Comparison of ENCODE assay signal across 20 cellular contexts in the genomic region with DNA sequence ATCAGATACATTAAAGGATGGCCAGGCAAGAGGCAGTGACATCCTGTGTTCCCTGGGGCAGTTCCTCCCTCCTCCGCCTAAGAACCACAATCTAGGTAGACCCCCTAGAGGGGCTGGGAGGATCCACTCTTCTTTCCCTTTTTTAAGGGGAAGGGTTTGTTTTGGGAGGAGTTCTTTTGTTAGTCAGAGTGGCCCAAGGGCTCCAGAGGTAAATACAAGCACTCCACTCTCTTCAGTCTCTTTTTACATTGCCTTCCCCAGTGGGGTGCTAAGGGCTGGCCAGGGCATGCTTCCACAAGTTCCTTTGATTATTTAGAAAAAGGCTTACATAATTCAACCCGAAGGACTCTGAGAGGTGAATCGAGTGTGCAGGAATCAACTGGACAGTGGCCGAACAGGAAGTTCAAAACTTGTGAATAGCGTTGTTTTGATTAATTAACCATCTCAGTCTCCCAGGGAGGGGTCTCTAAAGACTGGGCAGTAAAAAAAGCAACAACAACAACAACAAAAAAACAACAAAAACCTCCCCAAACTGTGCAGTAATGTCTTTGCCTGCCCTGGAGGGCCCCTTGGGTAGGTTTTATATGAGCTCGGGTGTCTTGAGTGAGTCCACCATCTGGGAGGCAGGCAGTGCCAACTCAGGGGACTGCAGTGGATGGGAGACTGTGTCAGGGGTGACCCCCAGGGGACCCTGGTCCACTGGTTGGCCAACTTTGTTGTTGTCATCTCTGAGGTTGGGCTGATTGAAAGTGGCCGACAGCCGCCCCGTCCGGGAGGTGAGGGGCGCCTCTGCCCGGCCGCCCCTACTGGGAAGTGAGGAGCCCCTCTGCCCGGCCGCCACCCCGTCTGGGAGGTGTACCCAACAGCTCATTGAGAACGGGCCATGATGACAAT. TPM values are rescaled to one million over a fixed set of nuclear protein-coding genes. Genes with fewer than 3 reads are reported as not detected.
DNase-seq lines count a peak whose midpoint lies in the region; ATAC-seq, FAIRE-seq and TF ChIP-seq lines count a peak whose summit lies in the region.
"Had no signal": no experiment of that assay in that cellular context is flagged by ENCODE, and none has a peak within 500 bp of the region (broad histone marks: within the 10 kb centered on the region; RNA-seq: fewer than 3 reads in every experiment).

No MANE protein-coding gene starts in this region.

- no peaks in the 10 kb centered on the region for H3K9me3 Mint-ChIP-seq in activated naive CD8-positive, alpha-beta T cell treated with anti-CD3 and anti-CD28 coated beads, Interleukin-2, amount 50 U/mL, for 24 hours
- H3K9me3 Mint-ChIP-seq: T-cell had no signal

- TF ChIP-seq CTCF in left lung (IDR thresholded peaks at IDR 0.05): no peak

- DNase-seq in DMS153 treated with DMSO at 0.1 percent for 48 hours (lab: John Stamatoyannopoulos, UW; ENCODE audit: unreplicated experiment): peak; percentile 97
- peak; percentile 46 for DNase-seq in NCI-H128 (lab: John Stamatoyannopoulos, UW; ENCODE audit: unreplicated experiment)
- no peak for DNase-seq in activated naive CD8-positive, alpha-beta T cell treated with anti-CD3 and anti-CD28 coated beads, Interleukin-2, amount 50 U/mL, for 24 hours
- DNase-seq in left lung: no peak
- no peak for DNase-seq in T-helper 9 cell
- no peak for DNase-seq in small intestine
- no peak for DNase-seq in UCSD-AML1 (lab: John Stamatoyannopoulos, UW; ENCODE audit: unreplicated experiment)
- DNase-seq in effector CD4-positive, alpha-beta T cell: no peak
- DNase-seq: activated CD4-positive, alpha-beta T cell treated with anti-CD3 and anti-CD28 coated beads for 1 hour; BE2C; left ventricle myocardium superior; MG63; sigmoid colon; stimulated activated naive CD4-positive, alpha-beta T cell; T-cell had no signal

- H3K9me3 ChIP-seq in left lung: no peaks in the 10 kb centered on the region
- H3K9me3 ChIP-seq in small intestine (ENCODE audit: control insufficient read depth, low read depth): no peaks in the 10 kb centered on the region
- H3K9me3 ChIP-seq: BE2C, MG63, sigmoid colon had no signal

- no peak for ATAC-seq in activated naive CD8-positive, alpha-beta T cell treated with anti-CD3 and anti-CD28 coated beads, Interleukin-2, amount 50 U/mL, for 24 hours
- ATAC-seq in left lung: peak; percentile 72
- ATAC-seq: left ventricle myocardium superior had no signal

- intact Hi-C loops in left lung (cut with DNase I): loop anchor here in 1 of 2 donors (5.0 kb wide), 1 partner anchor 81 kb away; no protein-coding TSS in a partner anchor

- H3K4me3 Mint-ChIP-seq in activated naive CD8-positive, alpha-beta T cell treated with anti-CD3 and anti-CD28 coated beads, Interleukin-2, amount 50 U/mL, for 24 hours: no peak overlapping the region
- H3K4me3 Mint-ChIP-seq: brain, nephron, T-cell had no signal

- peaks cover 27% of the 10 kb centered on the region for H3K36me3 Mint-ChIP-seq in activated naive CD8-positive, alpha-beta T cell treated with anti-CD3 and anti-CD28 coated beads, Interleukin-2, amount 50 U/mL, for 24 hours (ENCODE audit: low read depth)
- H3K36me3 Mint-ChIP-seq: brain, T-cell had no signal

- 91 to 92% (median 92%) methylated on average over 13 to 16 of the region's 17 CpGs for WGBS in small intestine, 3 donors

- no peaks in the 10 kb centered on the region for H3K27me3 Mint-ChIP-seq in activated naive CD8-positive, alpha-beta T cell treated with anti-CD3 and anti-CD28 coated beads, Interleukin-2, amount 50 U/mL, for 24 hours
- H3K27me3 Mint-ChIP-seq: T-cell had no signal

- H3K27me3 ChIP-seq in left lung (no peaks in the 10 kb centered on the region), small intestine (ENCODE audit: control insufficient read depth in 2 of 2, insufficient read depth in 2 of 2, low read length in 2 of 2) (no peaks in the 10 kb centered on the region)
- H3K27me3 ChIP-seq: BE2C, MG63, sigmoid colon had no signal

- peaks cover 48% of the 10 kb centered on the region for H3K4me1 Mint-ChIP-seq in activated naive CD8-positive, alpha-beta T cell treated with anti-CD3 and anti-CD28 coated beads, Interleukin-2, amount 50 U/mL, for 24 hours

- FAIRE-seq in small intestine (lab: Jason Lieb, UNC): no peak
- FAIRE-seq: endometrium had no signal

- peaks cover 0 to 17% of the 10 kb centered on the region in 2 donors for H3K4me1 ChIP-seq in left lung
- H3K4me1 ChIP-seq in small intestine (ENCODE audit: control insufficient read depth in 2 of 2, insufficient read depth in 1 of 2, low read depth in 1 of 2, low read length in 1 of 2): no peaks in the 10 kb centered on the region
- H3K4me1 ChIP-seq: BE2C, sigmoid colon had no signal

- peak overlapping the region; percentile 68 for H3K27ac Mint-ChIP-seq in activated naive CD8-positive, alpha-beta T cell treated with anti-CD3 and anti-CD28 coated beads, Interleukin-2, amount 50 U/mL, for 24 hours
- H3K27ac Mint-ChIP-seq: brain, nephron had no signal

- no peaks in the 10 kb centered on the region for H3K36me3 ChIP-seq in left lung
- no peaks in the 10 kb centered on the region for H3K36me3 ChIP-seq in small intestine (ENCODE audit: control insufficient read depth in 2 of 2, insufficient read depth in 2 of 2, low read length in 2 of 2)
- H3K36me3 ChIP-seq: BE2C, MG63, sigmoid colon had no signal

- H3K27ac ChIP-seq in left lung (peak overlapping the region in 1 of 2 donors; percentile 41), small intestine (ENCODE audit: low read depth in 1 of 2, low read length in 1 of 2) (no peak overlapping the region)
- H3K27ac ChIP-seq: sigmoid colon had no signal

- no peak overlapping the region for H3K4me3 ChIP-seq in left lung
- H3K4me3 ChIP-seq in small intestine (ENCODE audit: low read depth in 1 of 2, low read length in 2 of 2): no peak overlapping the region
- H3K4me3 ChIP-seq: MG63, sigmoid colon had no signal

RNA-seq across cellular contexts. Expression of gene ENO1, which starts 33.2 kb away (rescaled TPM):
- total RNA-seq in left lung: 1,000 to 10,000 TPM in 1 of 2 donors, 100 to 1,000 TPM in 1; 753 to 1,734 TPM
- 100 to 1,000 TPM; 491 to 829 (median 492) TPM for polyA plus RNA-seq in small intestine

RNA-seq across cellular contexts. Expression of gene CA6, which starts 34.0 kb away (rescaled TPM):
- total RNA-seq in left lung: not detected
- not detected for polyA plus RNA-seq in small intestine
- total RNA-seq: glomerular endothelial cell, left ventricle myocardium superior, OCI-LY7, sigmoid colon had no signal

Comparison
In these comparisons a context has a peak if more than half of its experiments do, and no peak if none do; other contexts are left out.
1. DNase-seq: peak in DMS153 treated with DMSO at 0.1 percent for 48 hours (single experiment) and NCI-H128 (single experiment); none in activated naive CD8-positive, alpha-beta T cell treated with anti-CD3 and anti-CD28 coated beads, Interleukin-2, amount 50 U/mL, for 24 hours (single experiment), left lung (0 of 2), T-helper 9 cell (single experiment), small intestine (single experiment), UCSD-AML1 (single experiment) and effector CD4-positive, alpha-beta T cell (single experiment).